1 cellular context compared by ENCODE assay signal in the genomic region with DNA sequence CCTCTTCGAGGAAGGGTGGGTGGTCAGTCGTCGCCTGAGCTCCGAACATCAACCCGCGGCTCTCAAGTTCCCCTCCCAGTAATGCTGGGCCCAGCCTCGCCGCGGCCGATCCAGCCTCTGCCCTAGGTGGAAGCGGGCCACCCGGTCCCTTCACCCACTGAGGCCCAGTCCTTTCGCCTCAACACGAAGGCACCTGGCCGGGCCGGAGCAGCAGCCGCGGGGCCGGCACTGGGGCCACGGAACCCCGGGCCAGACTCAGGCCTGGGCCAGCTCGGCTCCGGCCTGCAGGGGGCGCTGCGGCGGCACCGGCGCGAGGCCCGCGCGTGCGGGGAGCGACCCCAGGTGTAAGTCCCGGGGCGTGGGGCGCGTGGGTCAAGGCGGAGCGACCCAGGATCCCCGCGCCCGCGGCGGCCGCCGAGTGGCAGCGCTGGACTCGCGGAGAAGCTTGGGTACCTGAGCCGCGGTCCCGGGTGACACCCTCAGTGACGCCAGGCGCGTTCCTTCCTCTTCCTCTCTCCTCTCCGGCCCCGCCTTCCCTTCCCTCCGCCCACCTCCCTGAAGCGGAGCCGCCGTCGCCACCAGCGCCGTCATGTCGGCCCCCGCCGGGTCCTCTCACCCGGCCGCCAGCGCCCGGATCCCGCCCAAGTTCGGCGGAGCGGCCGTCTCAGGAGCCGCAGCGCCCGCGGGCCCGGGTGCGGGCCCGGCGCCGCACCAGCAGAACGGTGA.
TF ChIP-seq lines count a peak whose summit lies in the region.

Gene SEC24B, plus strand, starts transcription at position 535 of the 726 bp plus-strand sequence. Its CDS starts 55 bp downstream, at position 590.

TF ChIP-seq in HepG2, 621 proteins besides CTCF, POLR2A, EP300 and RAD21 (continued from another document and continues in another):
- TF ChIP-seq POGK (CRISPR knock-in tag; conservative IDR thresholded peaks at IDR 0.05) = peak; percentile 35; the same call in 1 of the 2 replicates
- TF ChIP-seq, protein P1, sequence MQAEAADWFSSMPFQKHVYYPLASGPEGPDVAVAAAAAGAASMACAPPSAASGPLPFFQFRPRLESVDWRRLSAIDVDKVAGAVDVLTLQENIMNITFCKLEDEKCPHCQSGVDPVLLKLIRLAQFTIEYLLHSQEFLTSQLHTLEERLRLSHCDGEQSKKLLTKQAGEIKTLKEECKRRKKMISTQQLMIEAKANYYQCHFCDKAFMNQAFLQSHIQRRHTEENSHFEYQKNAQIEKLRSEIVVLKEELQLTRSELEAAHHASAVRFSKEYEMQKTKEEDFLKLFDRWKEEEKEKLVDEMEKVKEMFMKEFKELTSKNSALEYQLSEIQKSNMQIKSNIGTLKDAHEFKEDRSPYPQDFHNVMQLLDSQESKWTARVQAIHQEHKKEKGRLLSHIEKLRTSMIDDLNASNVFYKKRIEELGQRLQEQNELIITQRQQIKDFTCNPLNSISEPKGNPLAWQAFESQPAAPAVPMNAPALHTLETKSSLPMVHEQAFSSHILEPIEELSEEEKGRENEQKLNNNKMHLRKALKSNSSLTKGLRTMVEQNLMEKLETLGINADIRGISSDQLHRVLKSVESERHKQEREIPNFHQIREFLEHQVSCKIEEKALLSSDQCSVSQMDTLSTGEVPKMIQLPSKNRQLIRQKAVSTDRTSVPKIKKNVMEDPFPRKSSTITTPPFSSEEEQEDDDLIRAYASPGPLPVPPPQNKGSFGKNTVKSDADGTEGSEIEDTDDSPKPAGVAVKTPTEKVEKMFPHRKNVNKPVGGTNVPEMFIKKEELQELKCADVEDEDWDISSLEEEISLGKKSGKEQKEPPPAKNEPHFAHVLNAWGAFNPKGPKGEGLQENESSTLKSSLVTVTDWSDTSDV (CRISPR knock-in tag; IDR thresholded peaks at IDR 0.05) = peak; percentile 79; the same call in 1 of the 2 replicates
- 0 out of 2 replicates have a peak, but pooled peaks have one; percentile 27 for TF ChIP-seq ZNF747 (CRISPR knock-in tag; IDR thresholded peaks at IDR 0.05; ENCODE audit: borderline replicate concordance)
- TF ChIP-seq RBFOX2 (IDR thresholded peaks at IDR 0.05; ENCODE audit: low read depth, low read length) = peak; percentile 89
- no peak for TF ChIP-seq ZNF576 (CRISPR knock-in tag; IDR thresholded peaks at IDR 0.05)
- no peak for TF ChIP-seq ZNF225 (CRISPR knock-in tag; IDR thresholded peaks at IDR 0.05)
- peak; percentile 48 for TF ChIP-seq BORCS8-MEF2B (CRISPR knock-in tag; IDR thresholded peaks at IDR 0.05)
- TF ChIP-seq, protein P2, sequence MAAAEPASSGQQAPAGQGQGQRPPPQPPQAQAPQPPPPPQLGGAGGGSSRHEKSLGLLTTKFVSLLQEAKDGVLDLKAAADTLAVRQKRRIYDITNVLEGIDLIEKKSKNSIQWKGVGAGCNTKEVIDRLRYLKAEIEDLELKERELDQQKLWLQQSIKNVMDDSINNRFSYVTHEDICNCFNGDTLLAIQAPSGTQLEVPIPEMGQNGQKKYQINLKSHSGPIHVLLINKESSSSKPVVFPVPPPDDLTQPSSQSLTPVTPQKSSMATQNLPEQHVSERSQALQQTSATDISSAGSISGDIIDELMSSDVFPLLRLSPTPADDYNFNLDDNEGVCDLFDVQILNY (CRISPR knock-in tag; conservative IDR thresholded peaks at IDR 0.05) = peak; percentile 63; the same call in 1 of the 2 replicates
- TF ChIP-seq MEIS1 (CRISPR knock-in tag; IDR thresholded peaks at IDR 0.05; ENCODE audit: borderline replicate concordance) = 0 out of 2 replicates have a peak, but pooled peaks have one; percentile 35
- TF ChIP-seq, protein P3, sequence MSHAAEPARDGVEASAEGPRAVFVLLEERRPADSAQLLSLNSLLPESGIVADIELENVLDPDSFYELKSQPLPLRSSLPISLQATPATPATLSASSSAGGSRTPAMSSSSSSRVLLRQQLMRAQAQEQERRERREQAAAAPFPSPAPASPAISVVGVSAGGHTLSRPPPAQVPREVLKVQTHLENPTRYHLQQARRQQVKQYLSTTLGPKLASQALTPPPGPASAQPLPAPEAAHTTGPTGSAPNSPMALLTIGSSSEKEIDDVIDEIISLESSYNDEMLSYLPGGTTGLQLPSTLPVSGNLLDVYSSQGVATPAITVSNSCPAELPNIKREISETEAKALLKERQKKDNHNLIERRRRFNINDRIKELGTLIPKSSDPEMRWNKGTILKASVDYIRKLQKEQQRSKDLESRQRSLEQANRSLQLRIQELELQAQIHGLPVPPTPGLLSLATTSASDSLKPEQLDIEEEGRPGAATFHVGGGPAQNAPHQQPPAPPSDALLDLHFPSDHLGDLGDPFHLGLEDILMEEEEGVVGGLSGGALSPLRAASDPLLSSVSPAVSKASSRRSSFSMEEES (CRISPR knock-in tag; IDR thresholded peaks at IDR 0.05) = no peak
- TF ChIP-seq EEA1 (CRISPR knock-in tag; IDR thresholded peaks at IDR 0.05; ENCODE audit: borderline replicate concordance) = peak; percentile 59; the same call in 1 of the 2 replicates
- peak; percentile 78; the same call in 1 of the 2 replicates for TF ChIP-seq HES4 (CRISPR knock-in tag; IDR thresholded peaks at IDR 0.05; ENCODE audit: borderline replicate concordance)
- TF ChIP-seq ZNF451 (CRISPR knock-in tag; IDR thresholded peaks at IDR 0.05) = peak; percentile 39; the same call in 1 of the 2 replicates
- peak; percentile 79; the same call in 1 of the 2 replicates for TF ChIP-seq ZNF431 (CRISPR knock-in tag; IDR thresholded peaks at IDR 0.05; ENCODE audit: borderline replicate concordance, low read depth)
- no peak for TF ChIP-seq ZBTB42 (CRISPR knock-in tag; IDR thresholded peaks at IDR 0.05)
- peak; percentile 74; the same call in 1 of the 2 replicates for TF ChIP-seq BRF2 (CRISPR knock-in tag; IDR thresholded peaks at IDR 0.05)
- no peak for TF ChIP-seq ZNF569 (CRISPR knock-in tag; IDR thresholded peaks at IDR 0.05; ENCODE audit: borderline replicate concordance)
- TF ChIP-seq RXRA (CRISPR knock-in tag; IDR thresholded peaks at IDR 0.05) = 0 out of 2 replicates have a peak, but pooled peaks have one; percentile 13
- peak; percentile 46; the same call in 1 of the 2 replicates for TF ChIP-seq ZNF512B (CRISPR knock-in tag; IDR thresholded peaks at IDR 0.05; ENCODE audit: borderline replicate concordance)
- TF ChIP-seq CCDC6 (CRISPR knock-in tag; IDR thresholded peaks at IDR 0.05) = peak; percentile 81; the same call in 1 of the 2 replicates
- peak; percentile 27; the same call in 1 of the 2 replicates for TF ChIP-seq GATAD2A (CRISPR knock-in tag; IDR thresholded peaks at IDR 0.05)
- TF ChIP-seq, protein P4, sequence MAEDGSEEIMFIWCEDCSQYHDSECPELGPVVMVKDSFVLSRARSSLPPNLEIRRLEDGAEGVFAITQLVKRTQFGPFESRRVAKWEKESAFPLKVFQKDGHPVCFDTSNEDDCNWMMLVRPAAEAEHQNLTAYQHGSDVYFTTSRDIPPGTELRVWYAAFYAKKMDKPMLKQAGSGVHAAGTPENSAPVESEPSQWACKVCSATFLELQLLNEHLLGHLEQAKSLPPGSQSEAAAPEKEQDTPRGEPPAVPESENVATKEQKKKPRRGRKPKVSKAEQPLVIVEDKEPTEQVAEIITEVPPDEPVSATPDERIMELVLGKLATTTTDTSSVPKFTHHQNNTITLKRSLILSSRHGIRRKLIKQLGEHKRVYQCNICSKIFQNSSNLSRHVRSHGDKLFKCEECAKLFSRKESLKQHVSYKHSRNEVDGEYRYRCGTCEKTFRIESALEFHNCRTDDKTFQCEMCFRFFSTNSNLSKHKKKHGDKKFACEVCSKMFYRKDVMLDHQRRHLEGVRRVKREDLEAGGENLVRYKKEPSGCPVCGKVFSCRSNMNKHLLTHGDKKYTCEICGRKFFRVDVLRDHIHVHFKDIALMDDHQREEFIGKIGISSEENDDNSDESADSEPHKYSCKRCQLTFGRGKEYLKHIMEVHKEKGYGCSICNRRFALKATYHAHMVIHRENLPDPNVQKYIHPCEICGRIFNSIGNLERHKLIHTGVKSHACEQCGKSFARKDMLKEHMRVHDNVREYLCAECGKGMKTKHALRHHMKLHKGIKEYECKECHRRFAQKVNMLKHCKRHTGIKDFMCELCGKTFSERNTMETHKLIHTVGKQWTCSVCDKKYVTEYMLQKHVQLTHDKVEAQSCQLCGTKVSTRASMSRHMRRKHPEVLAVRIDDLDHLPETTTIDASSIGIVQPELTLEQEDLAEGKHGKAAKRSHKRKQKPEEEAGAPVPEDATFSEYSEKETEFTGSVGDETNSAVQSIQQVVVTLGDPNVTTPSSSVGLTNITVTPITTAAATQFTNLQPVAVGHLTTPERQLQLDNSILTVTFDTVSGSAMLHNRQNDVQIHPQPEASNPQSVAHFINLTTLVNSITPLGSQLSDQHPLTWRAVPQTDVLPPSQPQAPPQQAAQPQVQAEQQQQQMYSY (CRISPR knock-in tag; IDR thresholded peaks at IDR 0.05) = no peak
- 0 out of 2 replicates have a peak, but pooled peaks have one; percentile 60 for TF ChIP-seq CHCHD3 (CRISPR knock-in tag; IDR thresholded peaks at IDR 0.05)
- 0 out of 2 replicates have a peak, but pooled peaks have one; percentile 76 for TF ChIP-seq MXD3 (CRISPR knock-in tag; IDR thresholded peaks at IDR 0.05)
- TF ChIP-seq PRMT3 (CRISPR knock-in tag; IDR thresholded peaks at IDR 0.05; ENCODE audit: borderline replicate concordance, low read depth) = 0 out of 2 replicates have a peak, but pooled peaks have one; percentile 75
- TF ChIP-seq, protein P5, sequence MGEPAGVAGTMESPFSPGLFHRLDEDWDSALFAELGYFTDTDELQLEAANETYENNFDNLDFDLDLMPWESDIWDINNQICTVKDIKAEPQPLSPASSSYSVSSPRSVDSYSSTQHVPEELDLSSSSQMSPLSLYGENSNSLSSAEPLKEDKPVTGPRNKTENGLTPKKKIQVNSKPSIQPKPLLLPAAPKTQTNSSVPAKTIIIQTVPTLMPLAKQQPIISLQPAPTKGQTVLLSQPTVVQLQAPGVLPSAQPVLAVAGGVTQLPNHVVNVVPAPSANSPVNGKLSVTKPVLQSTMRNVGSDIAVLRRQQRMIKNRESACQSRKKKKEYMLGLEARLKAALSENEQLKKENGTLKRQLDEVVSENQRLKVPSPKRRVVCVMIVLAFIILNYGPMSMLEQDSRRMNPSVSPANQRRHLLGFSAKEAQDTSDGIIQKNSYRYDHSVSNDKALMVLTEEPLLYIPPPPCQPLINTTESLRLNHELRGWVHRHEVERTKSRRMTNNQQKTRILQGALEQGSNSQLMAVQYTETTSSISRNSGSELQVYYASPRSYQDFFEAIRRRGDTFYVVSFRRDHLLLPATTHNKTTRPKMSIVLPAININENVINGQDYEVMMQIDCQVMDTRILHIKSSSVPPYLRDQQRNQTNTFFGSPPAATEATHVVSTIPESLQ (CRISPR knock-in tag; conservative IDR thresholded peaks at IDR 0.05) = no peak
- TF ChIP-seq TFAP4 (IDR thresholded peaks at IDR 0.05; ENCODE audit: borderline replicate concordance, low read depth) = no peak
- TF ChIP-seq PAX8 (CRISPR knock-in tag; IDR thresholded peaks at IDR 0.05; ENCODE audit: borderline replicate concordance) = 0 out of 2 replicates have a peak, but pooled peaks have one; percentile 87
- TF ChIP-seq HIVEP1 (CRISPR knock-in tag; IDR thresholded peaks at IDR 0.05) = no peak
